Comparison of ENCODE assay signal across 35 cellular contexts in genomic region chr2:133878326-133878725, GRCh38.
"Had no signal": no experiment of that assay in that cellular context is flagged by ENCODE, and none has a peak within 500 bp of the region (broad histone marks: within the 10 kb centered on the region; RNA-seq: fewer than 3 reads in every experiment).

No MANE protein-coding gene starts in this region.

- DNase-seq: Karpas-422, Kasumi-1, KBM-7, KG1, MG63, MM.1S, MV-4-11, NCI-H1048, NCI-H1092, NCI-H1092 treated with DMSO at 0.1 percent for 48 hours, NCI-H1105, NCI-H1105 treated with DMSO at 0.1 percent for 48 hours, NCI-H1417, NCI-H1417 treated with DMSO at 0.1 percent for 48 hours, NCI-H1436, NCI-H1436 treated with DMSO at 0.1 percent for 48 hours, NCI-H146, NCI-H1694, NCI-H1694 treated with DMSO at 0.1 percent for 48 hours, NCI-H187, NCI-H187 treated with DMSO at 0.1 percent for 48 hours, NCI-H1930, NCI-H2029, NCI-H2029 treated with DMSO at 0.1 percent for 48 hours, NCI-H2081, NCI-H2081 treated with DMSO at 0.1 percent for 48 hours, NCI-H2107, NCI-H2171, NCI-H2171 treated with DMSO at 0.1 percent for 48 hours, NCI-H2227 treated with DMSO at 0.1 percent for 48 hours, NCI-H226, NCI-H345, NCI-H446, NCI-H446 treated with DMSO at 0.1 percent for 48 hours had no signal

- H3K9me3 ChIP-seq: MG63 had no signal

- H3K36me3 ChIP-seq: MG63 had no signal

- H3K4me3 ChIP-seq: MG63 had no signal

- H3K27me3 ChIP-seq: MG63 had no signal

- H3K27ac ChIP-seq: KMS-11 had no signal
